Comparison of ENCODE assay signal across 1 cellular context in the genomic region with DNA sequence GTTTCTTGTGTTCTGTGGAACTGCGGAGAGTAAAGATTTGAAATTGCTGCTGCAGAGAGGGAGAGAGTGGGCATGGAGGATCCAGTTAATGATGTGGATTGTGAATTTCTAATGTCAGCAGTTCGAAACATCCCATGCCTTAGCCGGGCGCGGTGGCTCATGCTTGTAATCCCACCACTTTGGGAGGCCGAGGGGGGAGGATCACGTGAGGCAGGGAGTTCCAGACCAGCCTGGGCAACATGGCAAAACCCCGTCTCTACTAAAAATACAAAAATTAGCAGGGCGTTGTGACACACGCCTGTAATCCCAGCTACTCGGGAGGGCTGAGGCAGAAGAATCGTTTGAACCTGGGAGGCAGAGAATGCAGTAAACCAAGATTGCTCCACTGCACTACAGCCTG.
TF ChIP-seq lines count a peak whose summit lies in the region.

No MANE protein-coding gene starts in this region.

TF ChIP-seq in SK-N-SH treated with all-trans-retinoic acid at 6 μM for 48 hours, 23 proteins besides CTCF, POLR2A, EP300 and RAD21 (continued from another document):
- TF ChIP-seq ARNTL (CRISPR knock-in tag; IDR thresholded peaks at IDR 0.05; ENCODE audit: borderline replicate concordance, low read depth): no peak
- TF ChIP-seq ZC3H10 (CRISPR knock-in tag; IDR thresholded peaks at IDR 0.05): no peak
- no peak for TF ChIP-seq GLIS3 (CRISPR knock-in tag; IDR thresholded peaks at IDR 0.05)
- no peak for TF ChIP-seq BACH2 (CRISPR knock-in tag; IDR thresholded peaks at IDR 0.05; ENCODE audit: borderline replicate concordance)
- no peak for TF ChIP-seq TOX (CRISPR knock-in tag; IDR thresholded peaks at IDR 0.05; ENCODE audit: borderline replicate concordance)
